In genomic region chr6:154080434-154081189, GRCh38 we compare ENCODE assay signal across 16 cellular contexts. TPM values are rescaled to one million over a fixed set of nuclear protein-coding genes. Genes with fewer than 3 reads are reported as not detected.
"Had no signal": no experiment of that assay in that cellular context is flagged by ENCODE, and none has a peak within 500 bp of the region (broad histone marks: within the 10 kb centered on the region; RNA-seq: fewer than 3 reads in every experiment).

No MANE protein-coding gene starts in this region.

- H3K4me1 ChIP-seq: adrenal gland, heart right ventricle, lower lobe of right lung, tibial nerve had no signal

- H3K27me3 ChIP-seq: adrenal gland, heart right ventricle, tibial nerve had no signal

- H3K9me3 ChIP-seq: adrenal gland, heart right ventricle, lower lobe of right lung, tibial nerve had no signal

- ATAC-seq: activated CD4-positive, CD25-positive, alpha-beta regulatory T cell treated with anti-CD3 and anti-CD28 coated beads, Interleukin-2, amount 50 U/mL, for 24 hours; activated T-cell treated with anti-CD3 and anti-CD28 coated beads, Interleukin-2, amount 50 U/mL, for 72 hours; heart right ventricle; left colon; lower lobe of right lung; natural killer cell had no signal

- H3K36me3 ChIP-seq: adrenal gland, heart right ventricle, lower lobe of right lung, tibial nerve had no signal

- DNase-seq: activated CD4-positive, alpha-beta T cell treated with anti-CD3 and anti-CD28 coated beads, Interleukin-2, amount 50 U/mL, for 1 hour; activated effector memory CD4-positive, alpha-beta T cell treated with anti-CD3 and anti-CD28 coated beads, Interleukin-2, amount 50 U/mL, for 16 hours; activated T-cell treated with anti-CD3 and anti-CD28 coated beads, Interleukin-2, amount 50 U/mL, for 72 hours; adrenal gland; foreskin melanocyte; heart right ventricle; immature natural killer cell; left colon; lower lobe of right lung; natural killer cell had no signal

- H3K4me3 ChIP-seq: adrenal gland, heart right ventricle, lower lobe of right lung, tibial nerve had no signal

- H3K27ac ChIP-seq: adrenal gland, heart right ventricle, lower lobe of right lung, tibial nerve had no signal

RNA-seq across cellular contexts. Expression of gene OPRM1, which starts 41.6 kb away (rescaled TPM):
- total RNA-seq: activated CD8-positive, alpha-beta memory T cell treated with anti-CD3 and anti-CD28 coated beads for 36 hours; activated T-cell treated with anti-CD3 and anti-CD28 coated beads, Interleukin-2, amount 50 U/mL, for 72 hours; heart right ventricle; left colon; lower lobe of right lung; mesenteric fat pad; natural killer cell; renal cortical epithelial cell; skeletal muscle tissue; tibial nerve had no signal
- polyA plus RNA-seq: heart right ventricle, immature natural killer cell had no signal
